24 cellular contexts compared by ENCODE assay signal in genomic region chr15:74641151-74641550, GRCh38. TPM values are rescaled to one million over a fixed set of nuclear protein-coding genes. Genes with fewer than 3 reads are reported as not detected.
DNase-seq lines count a peak whose midpoint lies in the region; ATAC-seq, FAIRE-seq and TF ChIP-seq lines count a peak whose summit lies in the region.
"Had no signal": no experiment of that assay in that cellular context is flagged by ENCODE, and none has a peak within 500 bp of the region (broad histone marks: within the 10 kb centered on the region; RNA-seq: fewer than 3 reads in every experiment).

No MANE protein-coding gene starts in this region.

- dilution Hi-C loops in endothelial cell of umbilical vein (cut with MboI; ENCODE audit: extremely low pct_ligation_motif_present, low sequenced_read_pairs): loop anchor here (25.0 kb wide), 1 partner anchor 121 kb away; no protein-coding TSS in a partner anchor

- H3K9ac ChIP-seq in OCI-LY1 (ENCODE audit: low read length): no peak overlapping the region
- H3K9ac ChIP-seq in endothelial cell of umbilical vein (replicated peaks; ENCODE audit: extremely low read depth, insufficient read depth, low read length): no peak overlapping the region

- H3K79me2 ChIP-seq in OCI-LY1 (ENCODE audit: insufficient read depth, low read length): peaks cover 7% of the 10 kb centered on the region; the same call in 1 of the 2 replicates
- no peaks in the 10 kb centered on the region for H3K79me2 ChIP-seq in endothelial cell of umbilical vein (ENCODE audit: control insufficient read depth, insufficient read depth, low read length)

- no peaks in the 10 kb centered on the region for H3K4me1 Mint-ChIP-seq in CD4-positive, alpha-beta T cell (ENCODE audit: low read depth)

- H2AFZ ChIP-seq in OCI-LY1 (ENCODE audit: low read length): no peak overlapping the region
- H2AFZ ChIP-seq in endothelial cell of umbilical vein (ENCODE audit: low read depth, low read length): no peak overlapping the region

- no peaks in the 10 kb centered on the region for H3K27me3 Mint-ChIP-seq in CD4-positive, alpha-beta T cell
- H3K27me3 Mint-ChIP-seq: CD4-positive, CD25-positive, alpha-beta regulatory T cell had no signal

- H3K27me3 ChIP-seq in CD4-positive, alpha-beta T cell (ENCODE audit: control insufficient read depth, insufficient read depth, low read length): no peaks in the 10 kb centered on the region
- H3K27me3 ChIP-seq in OCI-LY1 (ENCODE audit: insufficient read depth, low read length) (no peaks in the 10 kb centered on the region), endothelial cell of umbilical vein (ENCODE audit: control insufficient read depth in 2 of 2, insufficient read depth in 2 of 2, low read length in 2 of 2) (no peaks in the 10 kb centered on the region), aorta (ENCODE audit: control insufficient read depth in 1 of 2, insufficient read depth in 2 of 2, low read length in 1 of 2) (no peaks in the 10 kb centered on the region)
- H3K27me3 ChIP-seq: breast epithelium, colonic mucosa, Peyer's patch had no signal

- no peak for DNase-seq in CD4-positive, alpha-beta T cell
- DNase-seq in endothelial cell of umbilical vein (ENCODE audit: low read depth, low spot score) (peak; percentile 59), KG1 (lab: John Stamatoyannopoulos, UW) (no peak), GM20000 (ENCODE audit: low spot score) (no peak), aorta (no peak)
- no peak for DNase-seq in stimulated activated naive CD8-positive, alpha-beta T cell treated with anti-CD3 and anti-CD28 coated beads, Interleukin-15, Interleukin-2, amounts not matched to agents 100 U/mL and 50 U/mL, for 24 hours
- DNase-seq: activated CD8-positive, alpha-beta memory T cell treated with anti-CD3 and anti-CD28 coated beads for 24 hours; activated T-cell treated with anti-CD3 and anti-CD28 coated beads, Interleukin-2, amount 50 U/mL, for 48 hours; CD4-positive, CD25-positive, alpha-beta regulatory T cell; colonic mucosa; HCEC 1CT; Karpas-422; kidney; NCI-H1694 treated with DMSO at 0.1 percent for 48 hours; NCI-H2171 treated with DMSO at 0.1 percent for 48 hours; NCI-H526; Peyer's patch; posterior cingulate gyrus; SIG-M5; substantia nigra had no signal

- no peaks in the 10 kb centered on the region for H3K9me3 ChIP-seq in CD4-positive, alpha-beta T cell (ENCODE audit: control insufficient read depth, low read length)
- H3K9me3 ChIP-seq in OCI-LY1 (ENCODE audit: low read length): no peaks in the 10 kb centered on the region
- no peaks in the 10 kb centered on the region for H3K9me3 ChIP-seq in endothelial cell of umbilical vein (replicated peaks; ENCODE audit: control insufficient read depth, insufficient read depth, low read length)
- no peaks in the 10 kb centered on the region for H3K9me3 ChIP-seq in aorta (ENCODE audit: control insufficient read depth, low read length)
- H3K9me3 ChIP-seq: breast epithelium, colonic mucosa, Peyer's patch had no signal

- no peaks in the 10 kb centered on the region for H3K9me3 Mint-ChIP-seq in CD4-positive, alpha-beta T cell
- H3K9me3 Mint-ChIP-seq: CD4-positive, CD25-positive, alpha-beta regulatory T cell; neural crest cell had no signal

- ATAC-seq in CD4-positive, alpha-beta T cell (ENCODE audit: poor library complexity): no peak
- ATAC-seq in stimulated activated naive CD8-positive, alpha-beta T cell treated with anti-CD3 and anti-CD28 coated beads, Interleukin-15, Interleukin-2, amounts not matched to agents 100 U/mL and 50 U/mL, for 24 hours: peak; percentile 52
- ATAC-seq in aorta (ENCODE audit: low FRiP score): no peak
- ATAC-seq: activated CD4-positive, CD25-positive, alpha-beta regulatory T cell treated with anti-CD3 and anti-CD28 coated beads, Interleukin-2, amount 50 U/mL, for 24 hours had no signal

- POLR2A ChIA-PET in CD4-positive, alpha-beta T cell (lab: Charles Lee): no interaction called here
- POLR2A ChIA-PET in endothelial cell of umbilical vein (lab: Charles Lee): no interaction called here

- 11 to 26% methylated on average over 1 of the region's 1 CpG for WGBS in aorta, 2 donors

- no TSS peak for BruUV-seq in endothelial cell of umbilical vein (replicated peaks; lab: Mats Ljungman, UMichigan)

- H3K4me1 ChIP-seq in OCI-LY1 (ENCODE audit: insufficient read depth, low read length, severe bottlenecking) (peaks cover 35% of the 10 kb centered on the region), endothelial cell of umbilical vein (ENCODE audit: control insufficient read depth, extremely low read depth, insufficient read depth, low read length) (peaks cover 18% of the 10 kb centered on the region), aorta (ENCODE audit: control insufficient read depth in 1 of 2, insufficient read depth in 2 of 2, low read length in 2 of 2) (no peaks in the 10 kb centered on the region)

- TF ChIP-seq CTCF in CD4-positive, alpha-beta T cell (IDR thresholded peaks at IDR 0.05): no peak
- TF ChIP-seq CTCF in OCI-LY1 (IDR thresholded peaks at IDR 0.05; ENCODE audit: low read length): no peak
- no peak for TF ChIP-seq CTCF in endothelial cell of umbilical vein (IDR thresholded peaks at IDR 0.05; ENCODE audit: extremely low read depth in 1 of 2, insufficient read depth in 1 of 2, low read depth in 1 of 2, low read length in 2 of 2)
- no peak for TF ChIP-seq CTCF in GM20000 (IDR thresholded peaks at IDR 0.05; ENCODE audit: extremely low read depth, missing control alignments)

- no peak overlapping the region for H3K27ac ChIP-seq in CD4-positive, alpha-beta T cell (ENCODE audit: low read depth, low read length)
- H3K27ac ChIP-seq in OCI-LY1 (ENCODE audit: low read depth, low read length, poor library complexity, severe bottlenecking) (peak overlapping the region; percentile 73), endothelial cell of umbilical vein (ENCODE audit: insufficient read depth, low read depth, low read length) (no peak overlapping the region), aorta (ENCODE audit: low read depth in 1 of 2, low read length in 2 of 2) (no peak overlapping the region)
- H3K27ac ChIP-seq: colonic mucosa had no signal

- H3K4me2 ChIP-seq in OCI-LY1 (ENCODE audit: low read length) (no peak overlapping the region), endothelial cell of umbilical vein (ENCODE audit: insufficient read depth, low read length) (no peak overlapping the region)

- H3K4me3 ChIP-seq in OCI-LY1 (ENCODE audit: low read depth, low read length, poor library complexity, severe bottlenecking) (no peak overlapping the region), endothelial cell of umbilical vein (replicated peaks in 1 of 3; ENCODE audit: insufficient read depth in 1 of 3, low read depth in 1 of 3, low read length in 3 of 3) (no peak overlapping the region), aorta (ENCODE audit: low read length in 2 of 2) (no peak overlapping the region)
- H3K4me3 ChIP-seq: breast epithelium, colonic mucosa, Peyer's patch had no signal

- no peak overlapping the region for H3K4me3 Mint-ChIP-seq in CD4-positive, alpha-beta T cell
- H3K4me3 Mint-ChIP-seq: CD4-positive, CD25-positive, alpha-beta regulatory T cell; neural crest cell had no signal

- intact Hi-C loops in CD4-positive, alpha-beta T cell (cut with DNase I, micrococcal nuclease): no loop called here
- intact Hi-C loops in endothelial cell of umbilical vein (cut with micrococcal nuclease): no loop called here
- intact Hi-C loops in aorta (cut with DNase I): no loop called here

- H4K20me1 ChIP-seq in OCI-LY1 (ENCODE audit: insufficient read depth, low read length): no peaks in the 10 kb centered on the region; the same call in 1 of the 2 replicates
- H4K20me1 ChIP-seq in endothelial cell of umbilical vein (replicated peaks; ENCODE audit: control insufficient read depth, extremely low read depth, insufficient read depth, low read length): no peaks in the 10 kb centered on the region

- H3K36me3 ChIP-seq in OCI-LY1 (ENCODE audit: insufficient read depth, low read length) (peaks cover 39% of the 10 kb centered on the region; the same call in 1 of the 2 replicates), endothelial cell of umbilical vein (ENCODE audit: control insufficient read depth in 2 of 2, extremely low read depth in 1 of 2, insufficient read depth in 2 of 2, low read length in 2 of 2) (peaks cover 4 to 11% of the 10 kb centered on the region in 2 experiments), aorta (ENCODE audit: control insufficient read depth in 1 of 2, insufficient read depth in 2 of 2, low read length in 1 of 2) (peaks cover 0 to 10% of the 10 kb centered on the region in 2 donors)
- H3K36me3 ChIP-seq: breast epithelium had no signal

- CTCF ChIA-PET in CD4-positive, alpha-beta T cell (lab: Charles Lee): interaction anchor here (1.2 to 2.2 kb wide), 3 partner anchors 9 to 128 kb away, joined by 3 to 7 read pairs (median 3); no protein-coding TSS in a partner anchor
- CTCF ChIA-PET in endothelial cell of umbilical vein (lab: Charles Lee): interaction anchor here (1.0 to 18.1 kb wide), 5 partner anchors 10 to 129 kb away, joined by 3 to 696 read pairs (median 4); no protein-coding TSS in a partner anchor

- H3K9me1 ChIP-seq in endothelial cell of umbilical vein (replicated peaks; ENCODE audit: control insufficient read depth, extremely low read depth, insufficient read depth, low read length): no peaks in the 10 kb centered on the region

- peaks cover 73% of the 10 kb centered on the region for H3K36me3 Mint-ChIP-seq in CD4-positive, alpha-beta T cell (ENCODE audit: low read depth)

- no peak for TF ChIP-seq POLR2A in endothelial cell of umbilical vein (IDR thresholded peaks at IDR 0.05; ENCODE audit: low read depth, low read length)

- H3K9me2 ChIP-seq in OCI-LY1 (ENCODE audit: low read depth, low read length): no peaks in the 10 kb centered on the region

- H3F3A ChIP-seq in OCI-LY1 (ENCODE audit: insufficient read depth, low read length): no peaks in the 10 kb centered on the region

- no peak for FAIRE-seq in endothelial cell of umbilical vein (lab: Jason Lieb, UNC)
- FAIRE-seq: kidney had no signal

- H3K27ac Mint-ChIP-seq in CD4-positive, alpha-beta T cell: peak overlapping the region; percentile 52

RNA-seq across cellular contexts. Expression of gene CLK3, which starts 25.5 kb away (rescaled TPM):
- total RNA-seq in CD4-positive, alpha-beta T cell: 100 to 1,000 TPM; 275 to 293 TPM
- total RNA-seq in endothelial cell of umbilical vein (69.2 and 75.5 TPM in 2 replicates), aorta (10 to 100 TPM; 63.7 to 73.2 TPM)
- polyA plus RNA-seq in endothelial cell of umbilical vein (97.9 and 121 TPM in 2 replicates), aorta (10 to 100 TPM; 37.3 to 94.0 TPM)
- 64.8 and 71.4 TPM in 2 replicates for polyA plus RNA-seq in endothelial cell of umbilical vein (2011; cell fraction: cytosol; rRNA removed)
- polyA plus RNA-seq in endothelial cell of umbilical vein (2011; cell fraction: nucleus; rRNA removed): 248 and 285 TPM in 2 replicates
- polyA plus RNA-seq in endothelial cell of umbilical vein (2012): 36.7 and 55.9 TPM in 2 replicates
- polyA minus RNA-seq in endothelial cell of umbilical vein: 112 and 115 TPM in 2 replicates
- 28.9 TPM for polyA minus RNA-seq in endothelial cell of umbilical vein (2011; cell fraction: cytosol; rRNA and poly(A)+ RNA removed)
- polyA minus RNA-seq in endothelial cell of umbilical vein (2011; cell fraction: nucleus; rRNA and poly(A)+ RNA removed): 110 and 160 TPM in 2 replicates

RNA-seq across cellular contexts. Expression of gene EDC3, which starts 54.7 kb away (rescaled TPM):
- 10 to 100 TPM; 11.0 to 11.1 TPM for total RNA-seq in CD4-positive, alpha-beta T cell
- total RNA-seq in endothelial cell of umbilical vein (52.7 and 56.5 TPM in 2 replicates), aorta (10 to 100 TPM; 30.8 TPM)
- polyA plus RNA-seq in endothelial cell of umbilical vein (55.9 and 61.1 TPM in 2 replicates), aorta (10 to 100 TPM; 13.4 to 17.7 TPM)
- polyA plus RNA-seq in endothelial cell of umbilical vein (2011; cell fraction: cytosol; rRNA removed): 39.7 and 40.6 TPM in 2 replicates
- 83.4 and 98.0 TPM in 2 replicates for polyA plus RNA-seq in endothelial cell of umbilical vein (2011; cell fraction: nucleus; rRNA removed)
- 30.9 and 33.4 TPM in 2 replicates for polyA plus RNA-seq in endothelial cell of umbilical vein (2012)
- 126 and 146 TPM in 2 replicates for polyA minus RNA-seq in endothelial cell of umbilical vein
- polyA minus RNA-seq in endothelial cell of umbilical vein (2011; cell fraction: cytosol; rRNA and poly(A)+ RNA removed): 41.5 TPM
- 51.3 and 65.7 TPM in 2 replicates for polyA minus RNA-seq in endothelial cell of umbilical vein (2011; cell fraction: nucleus; rRNA and poly(A)+ RNA removed)
